In the genomic region with DNA sequence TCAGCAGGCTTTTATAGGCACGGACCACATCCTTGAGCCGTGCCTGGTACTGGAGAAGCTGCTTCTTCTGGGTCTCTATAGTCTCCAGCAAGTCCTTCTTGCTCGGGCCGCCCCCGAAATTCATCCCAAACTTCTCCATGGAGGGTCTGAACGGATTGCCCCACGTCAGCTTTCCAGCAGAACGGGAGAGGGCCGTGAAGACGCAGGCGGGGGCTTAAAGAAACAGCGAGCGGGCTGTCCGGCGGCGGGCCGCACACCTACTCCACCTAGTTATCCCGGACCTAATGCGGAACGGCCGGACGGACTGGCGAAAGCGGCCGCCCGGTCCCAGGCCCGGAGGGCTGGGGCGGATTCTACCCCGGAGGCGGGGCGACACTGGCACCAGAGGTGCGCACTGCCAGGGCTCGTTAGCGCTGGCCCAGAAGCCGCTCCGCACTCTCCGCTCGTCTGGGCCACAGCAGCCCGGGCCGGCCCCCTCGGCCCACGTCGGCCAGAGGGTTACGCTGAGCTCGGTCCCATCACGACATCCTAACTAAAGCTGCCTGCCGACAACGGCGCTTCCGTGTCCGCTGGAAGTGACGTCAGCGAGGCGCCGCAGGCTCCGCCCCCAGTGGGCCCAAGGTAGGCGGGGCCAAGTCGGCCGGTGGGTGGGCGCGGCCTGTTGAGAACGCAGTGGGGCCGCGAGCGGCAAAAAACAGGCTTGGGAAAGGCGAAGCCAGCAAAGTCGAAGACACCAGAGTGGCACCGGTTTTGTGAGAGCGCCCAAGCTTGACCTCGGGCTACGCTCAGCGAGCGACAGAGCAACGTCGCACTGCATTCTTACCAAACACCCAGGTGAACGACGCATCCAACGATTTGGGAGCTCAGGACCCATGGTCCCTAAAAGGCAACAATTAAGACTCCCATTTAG, we compare ENCODE assay signal across 1 cellular context.
TF ChIP-seq lines count a peak whose summit lies in the region.

A gene with protein sequence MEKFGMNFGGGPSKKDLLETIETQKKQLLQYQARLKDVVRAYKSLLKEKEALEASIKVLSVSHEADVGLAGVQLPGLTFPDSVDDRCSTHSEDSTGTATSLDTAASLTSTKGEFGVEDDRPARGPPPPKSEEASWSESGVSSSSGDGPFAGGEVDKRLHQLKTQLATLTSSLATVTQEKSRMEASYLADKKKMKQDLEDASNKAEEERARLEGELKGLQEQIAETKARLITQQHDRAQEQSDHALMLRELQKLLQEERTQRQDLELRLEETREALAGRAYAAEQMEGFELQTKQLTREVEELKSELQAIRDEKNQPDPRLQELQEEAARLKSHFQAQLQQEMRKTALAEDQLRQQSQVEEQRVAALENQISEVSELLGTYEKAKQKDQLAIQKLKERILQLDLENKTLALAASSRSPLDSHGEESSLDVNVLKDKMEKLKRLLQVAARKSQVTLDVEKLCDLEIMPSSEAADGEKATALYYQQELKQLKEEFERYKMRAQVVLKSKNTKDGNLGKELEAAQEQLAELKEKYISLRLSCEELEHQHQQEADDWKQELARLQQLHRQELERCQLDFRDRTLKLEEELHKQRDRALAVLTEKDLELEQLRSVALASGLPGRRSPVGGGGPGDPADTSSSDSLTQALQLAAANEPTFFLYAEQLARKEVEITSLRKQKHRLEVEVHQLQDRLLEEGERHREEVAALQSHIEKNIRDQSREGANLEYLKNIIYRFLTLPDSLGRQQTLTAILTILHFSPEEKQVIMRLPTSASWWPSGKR (minus strand): TSS at position 553 of the 910 bp plus-strand sequence. CDS start 414 bp downstream, at position 139.

TF ChIP-seq in K562, 482 proteins besides CTCF, POLR2A, EP300 and RAD21 (continued from another document):
- TF ChIP-seq MAZ (CRISPR knock-in tag; conservative IDR thresholded peaks at IDR 0.05 in 1 of 2, IDR thresholded peaks at IDR 0.05 in 1 of 2), result peak; percentile 75 to 81; a peak in 2 of 4 replicates
